ENCODE assay signal across 9 cellular contexts in genomic region chr2:33322099-33322498, GRCh38.
DNase-seq lines count a peak whose midpoint lies in the region; TF ChIP-seq lines count a peak whose summit lies in the region.
"Had no signal": no experiment of that assay in that cellular context is flagged by ENCODE, and none has a peak within 500 bp of the region (broad histone marks: within the 10 kb centered on the region; RNA-seq: fewer than 3 reads in every experiment).

No MANE protein-coding gene starts in this region.

- H3K9me3 ChIP-seq in BE2C, result no peaks in the 10 kb centered on the region

- peaks cover 9% of the 10 kb centered on the region for H3K27me3 ChIP-seq in BE2C

- H3K9me3 Mint-ChIP-seq in T-helper 1 cell treated with Interleukin-12 subunit alpha and Interleukin-12 subunit beta and Interleukin-4 antibody, amounts not matched to agents 30 μg/mL and 1 μg/mL, for 36 hours, result no peaks in the 10 kb centered on the region
- H3K9me3 Mint-ChIP-seq: activated naive CD8-positive, alpha-beta T cell treated with anti-CD3 and anti-CD28 coated beads, Interleukin-2, amount 10 ng/mL, durations not matched to agents 7 days and 5 days had no signal

- H3K4me1 ChIP-seq in BE2C, result no peaks in the 10 kb centered on the region

- no peak overlapping the region for H3K4me3 Mint-ChIP-seq in T-helper 1 cell treated with Interleukin-12 subunit alpha and Interleukin-12 subunit beta and Interleukin-4 antibody, amounts not matched to agents 30 μg/mL and 1 μg/mL, for 36 hours

- no peaks in the 10 kb centered on the region for H3K27me3 Mint-ChIP-seq in T-helper 1 cell treated with Interleukin-12 subunit alpha and Interleukin-12 subunit beta and Interleukin-4 antibody, amounts not matched to agents 30 μg/mL and 1 μg/mL, for 36 hours (ENCODE audit: low read depth)

- no peak overlapping the region for H3K4me3 ChIP-seq in BE2C (ENCODE audit: low read depth, low read length)

- peaks cover 23% of the 10 kb centered on the region for H3K4me1 Mint-ChIP-seq in T-helper 1 cell treated with Interleukin-12 subunit alpha and Interleukin-12 subunit beta and Interleukin-4 antibody, amounts not matched to agents 30 μg/mL and 1 μg/mL, for 36 hours (ENCODE audit: low read depth)

- H3K27ac Mint-ChIP-seq in T-helper 1 cell treated with Interleukin-12 subunit alpha and Interleukin-12 subunit beta and Interleukin-4 antibody, amounts not matched to agents 30 μg/mL and 1 μg/mL, for 36 hours, result peak overlapping the region; percentile 22
- H3K27ac Mint-ChIP-seq: activated naive CD8-positive, alpha-beta T cell treated with anti-CD3 and anti-CD28 coated beads, Interleukin-2, amount 10 ng/mL, durations not matched to agents 7 days and 5 days had no signal

- TF ChIP-seq CTCF in BE2C (IDR thresholded peaks at IDR 0.05; ENCODE audit: low read depth, low read length), result no peak

- H3K36me3 Mint-ChIP-seq in T-helper 1 cell treated with Interleukin-12 subunit alpha and Interleukin-12 subunit beta and Interleukin-4 antibody, amounts not matched to agents 30 μg/mL and 1 μg/mL, for 36 hours (ENCODE audit: low read depth), result no peaks in the 10 kb centered on the region
- H3K36me3 Mint-ChIP-seq: activated naive CD8-positive, alpha-beta T cell treated with anti-CD3 and anti-CD28 coated beads, Interleukin-2, amount 10 ng/mL, durations not matched to agents 7 days and 5 days had no signal

- H3K36me3 ChIP-seq in BE2C, result no peaks in the 10 kb centered on the region

- DNase-seq in GM03348 (ENCODE audit: low spot score), result peak; percentile 36
- peak; percentile 83 for DNase-seq in fibroblast of peridontal ligament (ENCODE audit: extremely low read depth)
- DNase-seq in pulmonary artery endothelial cell (ENCODE audit: low read depth, low spot score), result peak; percentile 71
- DNase-seq in cerebellar cortex (ENCODE audit: low spot score), result no peak
- no peak for DNase-seq in BE2C
- DNase-seq in germinal center (ENCODE audit: low spot score), result no peak
- DNase-seq in kidney tubule cell (ENCODE audit: low spot score), result no peak
- DNase-seq: activated naive CD8-positive, alpha-beta T cell treated with anti-CD3 and anti-CD28 coated beads, Interleukin-2, amount 10 ng/mL, durations not matched to agents 7 days and 5 days had no signal

Comparison
In these comparisons a context has a peak if more than half of its experiments do, and no peak if none do; other contexts are left out.
1. DNase-seq: peak in GM03348 (single experiment), fibroblast of peridontal ligament (single experiment) and pulmonary artery endothelial cell (single experiment); none in cerebellar cortex (single experiment), BE2C (single experiment), germinal center (single experiment) and kidney tubule cell (single experiment).